ENCODE assay signal across 27 cellular contexts in genomic region chr4:169361741-169362140, GRCh38.
"Had no signal": no experiment of that assay in that cellular context is flagged by ENCODE, and none has a peak within 500 bp of the region (broad histone marks: within the 10 kb centered on the region; RNA-seq: fewer than 3 reads in every experiment).

No MANE protein-coding gene starts in this region.

- FAIRE-seq: frontal cortex had no signal

- DNase-seq: activated CD4-positive, alpha-beta memory T cell treated with anti-CD3 and anti-CD28 coated beads for 36 hours; activated CD4-positive, alpha-beta T cell treated with anti-CD3 and anti-CD28 coated beads for 36 hours; activated CD4-positive, alpha-beta T cell treated with anti-CD3 and anti-CD28 coated beads, Interleukin-2, amount 10 ng/mL, durations not matched to agents 24 days and 14 days; activated CD4-positive, CD25-positive, alpha-beta regulatory T cell; activated CD4-positive, CD25-positive, alpha-beta regulatory T cell treated with anti-CD3 and anti-CD28 coated beads, Interleukin-2, amount 50 U/mL, for 72 hours; activated CD8-positive, alpha-beta memory T cell treated with anti-CD3 and anti-CD28 coated beads, Interleukin-2, amount 10 ng/mL, durations not matched to agents 7 days and 5 days; activated CD8-positive, alpha-beta memory T cell treated with anti-CD3 and anti-CD28 coated beads, Interleukin-2, amount 50 U/mL, for 48 hours; activated CD8-positive, alpha-beta T cell treated with anti-CD3 and anti-CD28 coated beads, Interleukin-2, amount 10 ng/mL, durations not matched to agents 7 days and 5 days; activated gamma-delta T cell; activated naive CD4-positive, alpha-beta T cell; activated naive CD4-positive, alpha-beta T cell treated with anti-CD3 and anti-CD28 coated beads, Interleukin-2, amount 10 ng/mL, durations not matched to agents 7 days and 5 days; activated naive CD8-positive, alpha-beta T cell treated with anti-CD3 and anti-CD28 coated beads, Interleukin-2, amount 10 ng/mL, durations not matched to agents 7 days and 5 days; activated T-cell treated with anti-CD3 and anti-CD28 coated beads for 4 hours; activated T-cell treated with anti-CD3 and anti-CD28 coated beads, Interleukin-2, amount 50 U/mL, for 24 hours; activated T-cell treated with anti-CD3 and anti-CD28 coated beads, Interleukin-2, amount 50 U/mL, for 72 hours; central memory CD4-positive, alpha-beta T cell; cerebellar nuclear complex; colonic mucosa; effector CD4-positive, alpha-beta T cell; effector memory CD8-positive, alpha-beta T cell; esophagus squamous epithelium; head of caudate nucleus; hippocampal formation; T-helper 17 cell; T1000 had no signal

- ATAC-seq: activated CD4-positive, alpha-beta T cell treated with anti-CD3 and anti-CD28 coated beads for 36 hours; activated CD8-positive, alpha-beta memory T cell treated with anti-CD3 and anti-CD28 coated beads, Interleukin-2, amount 10 ng/mL, durations not matched to agents 7 days and 5 days; activated CD8-positive, alpha-beta T cell treated with anti-CD3 and anti-CD28 coated beads, Interleukin-2, amount 10 ng/mL, durations not matched to agents 7 days and 5 days; activated naive CD4-positive, alpha-beta T cell treated with anti-CD3 and anti-CD28 coated beads, Interleukin-2, amount 50 U/mL, for 72 hours; activated T-cell treated with anti-CD3 and anti-CD28 coated beads, Interleukin-2, amount 50 U/mL, for 72 hours; effector memory CD8-positive, alpha-beta T cell; T-helper 17 cell had no signal
